In genomic region chr5:41903892-41904799, GRCh38 we compare ENCODE assay signal across 8 cellular contexts. TPM values are rescaled to one million over a fixed set of nuclear protein-coding genes. Genes with fewer than 3 reads are reported as not detected.
DNase-seq lines count a peak whose midpoint lies in the region; ATAC-seq and TF ChIP-seq lines count a peak whose summit lies in the region.

Gene RIMOC1 (plus strand): TSS chr5:41904344. CDS start chr5:41904368, 24 bp downstream.

- peak within 1 kb of the TSS; percentile 66 for H3K4me3 ChIP-seq in neural progenitor cell

- peak within 1 kb of the TSS; percentile 98 for H3K27ac Mint-ChIP-seq in neural progenitor cell

- H3K27me3 Mint-ChIP-seq in neural progenitor cell (ENCODE audit: insufficient read depth, low read depth) = no peaks in the 10 kb centered on the region

- CTCF ChIA-PET in HEK293T (lab: Yijun Ruan, JAX) = interaction anchor here (0.5 kb wide), 1 partner anchor 152 kb away, joined by 3 read pairs; no protein-coding TSS in a partner anchor

- no peaks in the 10 kb centered on the region for H4K20me1 ChIP-seq in neural progenitor cell (ENCODE audit: low read depth)

- H3K27me3 ChIP-seq in foreskin keratinocyte = no peaks in the 10 kb centered on the region
- no peaks in the 10 kb centered on the region for H3K27me3 ChIP-seq in neural progenitor cell

- no peaks in the 10 kb centered on the region for H3F3A ChIP-seq in neural progenitor cell (ENCODE audit: low read depth)

- ATAC-seq in foreskin keratinocyte = peak; percentile 99

- H3K4me1 Mint-ChIP-seq in neural progenitor cell = peaks cover 11% of the 10 kb centered on the region

- H3K4me1 ChIP-seq in foreskin keratinocyte (no peaks in the 10 kb centered on the region), neural progenitor cell (peaks cover 7% of the 10 kb centered on the region)

- peaks cover 37% of the 10 kb centered on the region for H3K79me2 ChIP-seq in neural progenitor cell (ENCODE audit: low read depth)

- H3K4me3 Mint-ChIP-seq in neural progenitor cell = peak within 1 kb of the TSS; percentile 98

- POLR2A ChIA-PET in HEK293T (lab: Yijun Ruan, JAX) = interaction anchor here (0.6 to 2.2 kb wide), 20 partner anchors 9 to 1113 kb away, joined by 3 to 22 read pairs (median 4); partner anchors contain the start of genes FBXO4, GHR and OXCT1

- in situ Hi-C loops in SK-MEL-5 (cut with HindIII; ENCODE audit: low pct_unique_long_range_greater_than_20kb, low sequenced_read_pairs) = no loop called here

- H3K4me2 ChIP-seq in neural progenitor cell = peak within 1 kb of the TSS; percentile 76

- peak within 1 kb of the TSS; percentile 23 for H2AFZ ChIP-seq in neural progenitor cell (replicated peaks)

- DNase-seq in GF-D8 (lab: John Stamatoyannopoulos, UW) (peak; percentile 98), HEK293T (ENCODE audit: extremely low spot score) (peak; percentile 95), MV-4-11 (lab: John Stamatoyannopoulos, UW) (peak; percentile 100), SK-MEL-5 (ENCODE audit: low read depth, low spot score) (peak; percentile 100), foreskin keratinocyte (peak; percentile 98 to 99), neural progenitor cell (ENCODE audit: low spot score) (peak; percentile 99), stromal cell of bone marrow (ENCODE audit: low read depth) (peak; percentile 100)
- peak; percentile 99 for DNase-seq in activated naive CD4-positive, alpha-beta T cell treated with Interleukin-2 at 50 U/mL for 16 hours

- TF ChIP-seq CTCF in foreskin keratinocyte (conservative IDR thresholded peaks at IDR 0.05) (no peak), neural progenitor cell (IDR thresholded peaks at IDR 0.05) (no peak)

- H3K36me3 ChIP-seq in neural progenitor cell = peaks cover 8% of the 10 kb centered on the region

- peaks cover 7% of the 10 kb centered on the region for H3K36me3 Mint-ChIP-seq in neural progenitor cell

- H3K27ac ChIP-seq in foreskin keratinocyte (peak within 1 kb of the TSS; percentile 76), neural progenitor cell (peak within 1 kb of the TSS; percentile 63)

- H3K9ac ChIP-seq in neural progenitor cell = peak within 1 kb of the TSS; percentile 94

- H3K9me3 Mint-ChIP-seq in neural progenitor cell = no peaks in the 10 kb centered on the region

- H3K9me3 ChIP-seq in neural progenitor cell (ENCODE audit: low read depth) = no peaks in the 10 kb centered on the region

TF ChIP-seq in HEK293T, 16 proteins besides CTCF, POLR2A, EP300 and RAD21:
- TF ChIP-seq HDGF (IDR thresholded peaks at IDR 0.05; ENCODE audit: borderline replicate concordance) = no peak
- no peak for TF ChIP-seq LEF1 (IDR thresholded peaks at IDR 0.05; ENCODE audit: borderline replicate concordance)
- TF ChIP-seq ZNF384 (IDR thresholded peaks at IDR 0.05) = no peak
- TF ChIP-seq FOXA1 (IDR thresholded peaks at IDR 0.05) = no peak
- TF ChIP-seq SP1 (IDR thresholded peaks at IDR 0.05) = no peak
- TF ChIP-seq FOXM1 (IDR thresholded peaks at IDR 0.05; ENCODE audit: borderline replicate concordance) = no peak
- TF ChIP-seq, protein P1, sequence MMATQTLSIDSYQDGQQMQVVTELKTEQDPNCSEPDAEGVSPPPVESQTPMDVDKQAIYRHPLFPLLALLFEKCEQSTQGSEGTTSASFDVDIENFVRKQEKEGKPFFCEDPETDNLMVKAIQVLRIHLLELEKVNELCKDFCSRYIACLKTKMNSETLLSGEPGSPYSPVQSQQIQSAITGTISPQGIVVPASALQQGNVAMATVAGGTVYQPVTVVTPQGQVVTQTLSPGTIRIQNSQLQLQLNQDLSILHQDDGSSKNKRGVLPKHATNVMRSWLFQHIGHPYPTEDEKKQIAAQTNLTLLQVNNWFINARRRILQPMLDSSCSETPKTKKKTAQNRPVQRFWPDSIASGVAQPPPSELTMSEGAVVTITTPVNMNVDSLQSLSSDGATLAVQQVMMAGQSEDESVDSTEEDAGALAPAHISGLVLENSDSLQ (IDR thresholded peaks at IDR 0.05) = peak; percentile 74
- peak; percentile 51 for TF ChIP-seq ELF4 (IDR thresholded peaks at IDR 0.05)
- no peak for TF ChIP-seq FOXK2 (IDR thresholded peaks at IDR 0.05)
- TF ChIP-seq CTBP1 (IDR thresholded peaks at IDR 0.05; ENCODE audit: borderline replicate concordance) = no peak
- peak; percentile 86 for TF ChIP-seq L3MBTL2 (conservative IDR thresholded peaks at IDR 0.05)
- TF ChIP-seq ARNT (IDR thresholded peaks at IDR 0.05) = no peak
- peak; percentile 81 for TF ChIP-seq NFRKB (IDR thresholded peaks at IDR 0.05)
- TF ChIP-seq TARDBP (IDR thresholded peaks at IDR 0.05) = no peak
- TF ChIP-seq BHLHE40 (IDR thresholded peaks at IDR 0.05; ENCODE audit: borderline replicate concordance) = no peak; the same call in 1 of the 2 replicates
- TF ChIP-seq SUZ12 (IDR thresholded peaks at IDR 0.05) = no peak
TF ChIP-seq in HEK293T: peak in this region for 4.

RNA-seq across cellular contexts. Expression of gene RIMOC1, which starts in this region (rescaled TPM):
- total RNA-seq in SK-MEL-5 (2014; rRNA removed; shearing (Covaris generic)) = 67.8 and 68.4 TPM in 2 replicates
- 56.8 and 74.6 TPM in 2 replicates for polyA plus RNA-seq in SK-MEL-5 (2015; cell fraction: cytosol; rRNA removed)
- 91.3 and 94.8 TPM in 2 replicates for polyA plus RNA-seq in SK-MEL-5 (2015; cell fraction: nucleus; rRNA removed)
- total RNA-seq in foreskin keratinocyte (16.4 and 17.4 TPM in 2 replicates), neural progenitor cell (ENCODE audit: low replicate concordance) (25.4 and 32.7 TPM in 2 replicates)
- polyA plus RNA-seq in foreskin keratinocyte = 5.4 and 6.2 TPM in 2 replicates

Comparison
In these comparisons a context has a peak if more than half of its experiments do, and no peak if none do; other contexts are left out.
1. Peak in every context shown above with its lines: DNase-seq, ATAC-seq, H3K4me3 ChIP-seq and H3K27ac ChIP-seq.